Comparison of ENCODE assay signal across 1 cellular context in genomic region chr13:110256126-110256905, GRCh38.
TF ChIP-seq lines count a peak whose summit lies in the region.

No MANE protein-coding gene starts in this region.

TF ChIP-seq in HCT116, 20 proteins besides CTCF, POLR2A, EP300 and RAD21 (continued from another document):
- TF ChIP-seq EGR1 (IDR thresholded peaks at IDR 0.05; ENCODE audit: low read depth) (no peak), TCF7L2 (IDR thresholded peaks at IDR 0.05; ENCODE audit: borderline replicate concordance, extremely low read depth, insufficient read depth, insufficient read length) (no peak), JUND (IDR thresholded peaks at IDR 0.05) (no peak), FOSL1 (IDR thresholded peaks at IDR 0.05; ENCODE audit: low read depth) (no peak), YY1 (IDR thresholded peaks at IDR 0.05; ENCODE audit: extremely low read depth, insufficient replicate concordance, low read depth, low read length) (no peak), EZH2phosphoT487 (IDR thresholded peaks at IDR 0.05; ENCODE audit: borderline replicate concordance) (no peak), ATF3 (IDR thresholded peaks at IDR 0.05) (no peak), EZH2 (IDR thresholded peaks at IDR 0.05) (no peak)
- TF ChIP-seq, protein P1, sequence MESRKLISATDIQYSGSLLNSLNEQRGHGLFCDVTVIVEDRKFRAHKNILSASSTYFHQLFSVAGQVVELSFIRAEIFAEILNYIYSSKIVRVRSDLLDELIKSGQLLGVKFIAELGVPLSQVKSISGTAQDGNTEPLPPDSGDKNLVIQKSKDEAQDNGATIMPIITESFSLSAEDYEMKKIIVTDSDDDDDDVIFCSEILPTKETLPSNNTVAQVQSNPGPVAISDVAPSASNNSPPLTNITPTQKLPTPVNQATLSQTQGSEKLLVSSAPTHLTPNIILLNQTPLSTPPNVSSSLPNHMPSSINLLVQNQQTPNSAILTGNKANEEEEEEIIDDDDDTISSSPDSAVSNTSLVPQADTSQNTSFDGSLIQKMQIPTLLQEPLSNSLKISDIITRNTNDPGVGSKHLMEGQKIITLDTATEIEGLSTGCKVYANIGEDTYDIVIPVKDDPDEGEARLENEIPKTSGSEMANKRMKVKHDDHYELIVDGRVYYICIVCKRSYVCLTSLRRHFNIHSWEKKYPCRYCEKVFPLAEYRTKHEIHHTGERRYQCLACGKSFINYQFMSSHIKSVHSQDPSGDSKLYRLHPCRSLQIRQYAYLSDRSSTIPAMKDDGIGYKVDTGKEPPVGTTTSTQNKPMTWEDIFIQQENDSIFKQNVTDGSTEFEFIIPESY (IDR thresholded peaks at IDR 0.05; ENCODE audit: extremely low read depth, insufficient replicate concordance, low read length) = no peak
- TF ChIP-seq, protein P2, sequence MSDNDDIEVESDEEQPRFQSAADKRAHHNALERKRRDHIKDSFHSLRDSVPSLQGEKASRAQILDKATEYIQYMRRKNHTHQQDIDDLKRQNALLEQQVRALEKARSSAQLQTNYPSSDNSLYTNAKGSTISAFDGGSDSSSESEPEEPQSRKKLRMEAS (IDR thresholded peaks at IDR 0.05) = no peak
